2 cellular contexts compared by ENCODE assay signal in genomic region chr3:139668332-139668731, GRCh38.
TF ChIP-seq lines count a peak whose summit lies in the region.

No MANE protein-coding gene starts in this region.

TF ChIP-seq in GM23338, 12 proteins besides CTCF, POLR2A, EP300 and RAD21:
- TF ChIP-seq ZNF114 (CRISPR knock-in tag; IDR thresholded peaks at IDR 0.05) (no peak), CREB1 (CRISPR knock-in tag; IDR thresholded peaks at IDR 0.05; ENCODE audit: low read depth) (no peak), EZH2 (IDR thresholded peaks at IDR 0.05; ENCODE audit: low read depth, unreplicated experiment) (no peak), POLR2AphosphoS5 (IDR thresholded peaks at IDR 0.05; ENCODE audit: low read depth) (no peak), JUNB (IDR thresholded peaks at IDR 0.05; ENCODE audit: unreplicated experiment) (no peak), ZNF331 (CRISPR knock-in tag; IDR thresholded peaks at IDR 0.05; ENCODE audit: low read depth) (no peak), NANOG (IDR thresholded peaks at IDR 0.05; ENCODE audit: borderline replicate concordance) (peak; percentile 75), STAT1 (IDR thresholded peaks at IDR 0.05; ENCODE audit: unreplicated experiment) (no peak), REST (IDR thresholded peaks at IDR 0.05; ENCODE audit: unreplicated experiment) (no peak), EZH2phosphoT487 (IDR thresholded peaks at IDR 0.05; ENCODE audit: unreplicated experiment) (no peak), ETS1 (IDR thresholded peaks at IDR 0.05) (no peak), ZNF462 (CRISPR knock-in tag; IDR thresholded peaks at IDR 0.05) (peak; percentile 84; the same call in 1 of the 2 replicates)

TF ChIP-seq in H1, 55 proteins besides CTCF, POLR2A, EP300 and RAD21:
- TF ChIP-seq EGR1 (IDR thresholded peaks at IDR 0.05; ENCODE audit: borderline replicate concordance, low read depth, low read length): no peak
- no peak for TF ChIP-seq NANOG (IDR thresholded peaks at IDR 0.05; ENCODE audit: insufficient read depth, low read depth, low read length, poor library complexity, severe bottlenecking)
- no peak for TF ChIP-seq FOSL1 (IDR thresholded peaks at IDR 0.05; ENCODE audit: insufficient read depth, low read depth, low read length)
- TF ChIP-seq BCL11A (IDR thresholded peaks at IDR 0.05; ENCODE audit: low read depth in 2 of 2, low read length in 2 of 2): no peak
- no peak for TF ChIP-seq TAF1 (IDR thresholded peaks at IDR 0.05; ENCODE audit: low read depth, low read length)
- TF ChIP-seq RBBP5 (IDR thresholded peaks at IDR 0.05; ENCODE audit: borderline replicate concordance, low read depth, low read length): no peak
